In the genomic region with DNA sequence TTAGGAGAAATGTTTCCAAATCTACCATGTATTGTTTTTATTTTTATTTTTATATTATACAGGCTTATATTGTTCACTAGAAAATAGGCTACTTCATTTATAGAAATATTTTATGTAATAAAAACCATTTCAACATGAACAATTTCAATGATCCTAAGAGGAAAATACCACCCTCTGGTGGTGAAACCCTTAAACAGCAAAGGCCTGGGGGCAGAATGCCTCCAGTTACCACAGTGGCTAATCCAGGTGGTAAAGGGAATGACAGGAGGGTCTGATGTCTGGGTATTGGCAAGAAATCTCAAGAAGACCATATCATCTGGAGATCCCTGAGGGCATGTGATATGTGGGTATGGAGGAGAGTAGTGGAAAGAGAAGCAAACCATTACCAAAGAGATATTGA, we compare ENCODE assay signal across 11 cellular contexts. TPM values are rescaled to one million over a fixed set of nuclear protein-coding genes. Genes with fewer than 3 reads are reported as not detected.
DNase-seq lines count a peak whose midpoint lies in the region; ATAC-seq and TF ChIP-seq lines count a peak whose summit lies in the region.
"Had no signal": no experiment of that assay in that cellular context is flagged by ENCODE, and none has a peak within 500 bp of the region (broad histone marks: within the 10 kb centered on the region; RNA-seq: fewer than 3 reads in every experiment).

No MANE protein-coding gene starts in this region.

- no peak overlapping the region for H3K4me3 Mint-ChIP-seq in Caco-2 (ENCODE audit: unreplicated experiment)
- H3K4me3 Mint-ChIP-seq in immature natural killer cell = no peak overlapping the region
- H3K4me3 Mint-ChIP-seq: activated T-cell treated with anti-CD3 and anti-CD28 coated beads, Interleukin-2, amount 50 U/mL, for 72 hours had no signal

- H3K4ac ChIP-seq in mesenchymal stem cell (ENCODE audit: low read depth in 1 of 2, low read length in 2 of 2) = no peak overlapping the region

- H3K27me3 ChIP-seq in Caco-2 (replicated peaks; ENCODE audit: control insufficient read depth, insufficient read depth, low read length) = no peaks in the 10 kb centered on the region
- H3K27me3 ChIP-seq in brain microvascular endothelial cell (replicated peaks) = no peaks in the 10 kb centered on the region
- H3K27me3 ChIP-seq in mesenchymal stem cell (ENCODE audit: control insufficient read depth in 1 of 2, insufficient read depth in 1 of 2, low read length in 2 of 2) = no peaks in the 10 kb centered on the region
- H3K27me3 ChIP-seq: sigmoid colon had no signal

- in situ Hi-C loops in brain microvascular endothelial cell (cut with HindIII; ENCODE audit: low pct_ligation_motif_present, low sequenced_read_pairs) = no loop called here

- H3K9me3 Mint-ChIP-seq in Caco-2 (ENCODE audit: unreplicated experiment) (no peaks in the 10 kb centered on the region), immature natural killer cell (peaks cover 0 to 5% (median 0%) of the 10 kb centered on the region in 6 donors)

- POLR2A ChIA-PET in Caco-2 (lab: Charles Lee) = no interaction called here

- no peak overlapping the region for H2BK5ac ChIP-seq in mesenchymal stem cell (ENCODE audit: low read depth, low read length, poor library complexity, severe bottlenecking)

- H3K14ac ChIP-seq in mesenchymal stem cell (ENCODE audit: low read length in 2 of 2) = no peak overlapping the region

- TF ChIP-seq CTCF in Caco-2 (IDR thresholded peaks at IDR 0.05; ENCODE audit: insufficient read depth in 1 of 2, low read depth in 1 of 2, low read length in 1 of 2, severe bottlenecking in 1 of 2, unreplicated experiment in 1 of 2) = peak; percentile 30 to 52
- peak; percentile 26 for TF ChIP-seq CTCF in HFF-Myc (IDR thresholded peaks at IDR 0.05; ENCODE audit: low read depth, low read length, missing control alignments)
- TF ChIP-seq CTCF in brain microvascular endothelial cell (IDR thresholded peaks at IDR 0.05; ENCODE audit: low read depth, low read length, missing control alignments) = peak; percentile 48

- H3K9me3 ChIP-seq in Caco-2 (no peaks in the 10 kb centered on the region), mesenchymal stem cell (ENCODE audit: control insufficient read depth, low read length) (no peaks in the 10 kb centered on the region)
- H3K9me3 ChIP-seq: sigmoid colon had no signal

- BruUV-seq in Caco-2 (replicated peaks; lab: Mats Ljungman, UMichigan) = no TSS peak

- no peak overlapping the region for H2BK15ac ChIP-seq in mesenchymal stem cell (ENCODE audit: low read depth, poor library complexity, severe bottlenecking)

- H3K4me1 Mint-ChIP-seq in Caco-2 (ENCODE audit: low read depth, unreplicated experiment) (peaks cover 56% of the 10 kb centered on the region), immature natural killer cell (peaks cover 4 to 7% of the 10 kb centered on the region in 2 donors)

- peak overlapping the region; percentile 66 for H2AK5ac ChIP-seq in mesenchymal stem cell (ENCODE audit: low read length, severe bottlenecking)

- ATAC-seq in HG02763 (IDR thresholded peaks at IDR 0.05; ENCODE audit: unreplicated experiment) = no peak
- ATAC-seq: activated T-cell treated with anti-CD3 and anti-CD28 coated beads, Interleukin-2, amount 50 U/mL, for 72 hours had no signal

- no peak overlapping the region for H4K91ac ChIP-seq in mesenchymal stem cell (ENCODE audit: low read length)

- H3K23ac ChIP-seq in mesenchymal stem cell (ENCODE audit: low read length in 2 of 2) = no peak overlapping the region

- no peak overlapping the region for H3K18ac ChIP-seq in mesenchymal stem cell (ENCODE audit: low read depth in 1 of 2, low read length in 2 of 2)

- no peak overlapping the region for H2BK120ac ChIP-seq in mesenchymal stem cell (ENCODE audit: low read depth, low read length)

- H3K4me2 ChIP-seq in mesenchymal stem cell (ENCODE audit: low read length, poor library complexity, severe bottlenecking) = no peak overlapping the region

- no peak overlapping the region for H3K4me3 ChIP-seq in Caco-2 (ENCODE audit: low read depth, low read length)
- H3K4me3 ChIP-seq in HFF-Myc (replicated peaks; ENCODE audit: low read depth, low read length) = no peak overlapping the region
- H3K4me3 ChIP-seq in brain microvascular endothelial cell (ENCODE audit: low read depth, low read length) = no peak overlapping the region
- H3K4me3 ChIP-seq in mesenchymal stem cell (ENCODE audit: insufficient read depth in 1 of 2, low read depth in 1 of 2, low read length in 2 of 2) = no peak overlapping the region
- H3K4me3 ChIP-seq: sigmoid colon had no signal

- no peak overlapping the region for H4K8ac ChIP-seq in mesenchymal stem cell (ENCODE audit: low read length)

- no peak overlapping the region for H2AFZ ChIP-seq in mesenchymal stem cell (ENCODE audit: low read depth, low read length)

- H3K27me3 Mint-ChIP-seq in Caco-2 (ENCODE audit: insufficient read depth, unreplicated experiment) (no peaks in the 10 kb centered on the region), immature natural killer cell (ENCODE audit: low read depth in 3 of 3) (peaks cover 0 to 3% (median 0%) of the 10 kb centered on the region in 3 donors)

- no peak overlapping the region for H2BK12ac ChIP-seq in mesenchymal stem cell (ENCODE audit: low read length in 2 of 2)

- H3K36me3 ChIP-seq in Caco-2 (ENCODE audit: control insufficient read depth, insufficient read depth, low read length) = peaks cover 4% of the 10 kb centered on the region; the same call in 1 of the 2 replicates
- H3K36me3 ChIP-seq in brain microvascular endothelial cell (replicated peaks) = no peaks in the 10 kb centered on the region
- H3K36me3 ChIP-seq in mesenchymal stem cell (ENCODE audit: control insufficient read depth in 1 of 2, insufficient read depth in 2 of 2, low read depth in 1 of 2, low read length in 2 of 2) = no peaks in the 10 kb centered on the region
- H3K36me3 ChIP-seq: sigmoid colon had no signal

- CTCF ChIA-PET in Caco-2 (lab: Charles Lee) = no interaction called here

- intact Hi-C loops in Caco-2 (cut with micrococcal nuclease; ENCODE audit: unreplicated experiment) = loop anchor here (1.0 kb wide), 3 partner anchors 19 to 228 kb away; partner anchors contain the start of gene MACC1

- H3K36me3 Mint-ChIP-seq in Caco-2 (ENCODE audit: insufficient read depth, unreplicated experiment) (peaks cover 54% of the 10 kb centered on the region), immature natural killer cell (no peaks in the 10 kb centered on the region)

- H3K9ac ChIP-seq in mesenchymal stem cell (ENCODE audit: low read length) = no peak overlapping the region

- H3K27ac Mint-ChIP-seq in Caco-2 (ENCODE audit: unreplicated experiment) (peak overlapping the region; percentile 76), immature natural killer cell (no peak overlapping the region)
- H3K27ac Mint-ChIP-seq: activated T-cell treated with anti-CD3 and anti-CD28 coated beads, Interleukin-2, amount 50 U/mL, for 72 hours had no signal

- DNase-seq in Caco-2 = no peak
- no peak for DNase-seq in HFF-Myc (ENCODE audit: extremely low read depth, low read depth)
- DNase-seq in brain microvascular endothelial cell = no peak
- DNase-seq in mesenchymal stem cell = no peak
- no peak for DNase-seq in NK-92 treated with Interleukin-12 subunit alpha and Interleukin-12 subunit beta, amount 100 ng/mL, for 24 hours (lab: John Stamatoyannopoulos, UW)
- DNase-seq in immature natural killer cell = no peak
- DNase-seq in 8988T = no peak
- DNase-seq: activated T-cell treated with anti-CD3 and anti-CD28 coated beads, Interleukin-2, amount 50 U/mL, for 72 hours; sigmoid colon; stimulated activated naive CD4-positive, alpha-beta T cell had no signal

- H3K79me1 ChIP-seq in mesenchymal stem cell (replicated peaks; ENCODE audit: low read length, poor library complexity, severe bottlenecking) = no peaks in the 10 kb centered on the region

- H3K4me1 ChIP-seq in Caco-2 (peaks cover 66% of the 10 kb centered on the region), mesenchymal stem cell (ENCODE audit: control insufficient read depth, insufficient read depth, low read depth, low read length) (peaks cover 2% of the 10 kb centered on the region)

- H3K27ac ChIP-seq in brain microvascular endothelial cell (no peak overlapping the region), mesenchymal stem cell (ENCODE audit: low read length, poor library complexity, severe bottlenecking) (no peak overlapping the region)
- H3K27ac ChIP-seq: sigmoid colon had no signal

RNA-seq across cellular contexts. Expression of gene MACC1, which starts 19.3 kb away (rescaled TPM):
- 87.7 and 96.7 TPM in 2 replicates for total RNA-seq in Caco-2 (2022)
- under 0.01 TPM for polyA plus RNA-seq in mesenchymal stem cell (2013, experiment 1 of 2)
- not detected for polyA plus RNA-seq in mesenchymal stem cell (2013, experiment 2 of 2)
- 1 to 10 TPM in 1 of 3 donors, under 1 TPM in 1, not detected in 1; 0.03 to 1.6 TPM for polyA plus RNA-seq in immature natural killer cell
